7 cellular contexts compared by ENCODE assay signal in the genomic region with DNA sequence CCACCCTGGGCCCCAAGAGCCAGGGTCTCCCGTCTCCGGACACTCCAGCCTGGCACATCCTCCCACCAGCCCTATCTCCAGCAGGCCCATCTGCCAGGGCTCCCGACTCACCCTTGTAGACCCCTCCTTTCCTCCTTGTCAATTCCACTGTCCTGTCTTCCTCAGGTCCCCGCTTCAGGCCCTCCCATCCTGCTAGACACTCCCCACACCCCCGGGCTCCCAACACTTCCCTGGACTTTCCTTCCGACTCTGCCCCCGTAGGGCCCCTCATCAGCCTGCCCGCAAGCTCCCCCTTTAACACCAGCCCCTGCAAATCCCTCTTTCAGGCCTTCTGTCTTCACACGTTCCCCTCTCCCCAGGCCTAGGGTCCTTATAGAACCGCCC. TPM values are rescaled to one million over a fixed set of nuclear protein-coding genes. Genes with fewer than 3 reads are reported as not detected.
A peak's percentile ranks its signal among the peaks of the same experiment; 100 is the strongest.
DNase-seq lines count a peak whose midpoint lies in the region; TF ChIP-seq lines count a peak whose summit lies in the region.
"Had no signal": no experiment of that assay in that cellular context is flagged by ENCODE, and none has a peak within 500 bp of the region (broad histone marks: within the 10 kb centered on the region; RNA-seq: fewer than 3 reads in every experiment).

No MANE protein-coding gene starts in this region.

- no peaks in the 10 kb centered on the region for H3K79me2 ChIP-seq in neural cell (replicated peaks; ENCODE audit: insufficient read depth, low read length)

- H3F3A ChIP-seq in neural cell (ENCODE audit: insufficient read depth, low read length, poor library complexity, severe bottlenecking), result no peaks in the 10 kb centered on the region

- 20 to 31% methylated on average over 8 of the region's 10 CpGs for WGBS in thyroid gland, 2 donors

- DNase-seq in GM03348 (ENCODE audit: low spot score) (peak; percentile 15), ascending aorta (ENCODE audit: low spot score in 2 of 2) (no peak), NCI-H226 (no peak), thyroid gland (no peak), NCI-H146 (lab: John Stamatoyannopoulos, UW) (no peak)
- DNase-seq: NCI-H1417 treated with DMSO at 0.1 percent for 48 hours had no signal

- intact Hi-C loops in ascending aorta (cut with DNase I), result loop anchor here (2.0 kb wide), 1 partner anchor 30 kb away; a partner anchor contains a TSS
- intact Hi-C loops in thyroid gland (cut with DNase I), result no loop called here

- H3K9ac ChIP-seq in neural cell (ENCODE audit: low read length), result peak overlapping the region; percentile 87

- no peaks in the 10 kb centered on the region for H4K20me1 ChIP-seq in neural cell (ENCODE audit: insufficient read depth)

- no peak overlapping the region for H3K4me2 ChIP-seq in neural cell (ENCODE audit: low read length)

- TF ChIP-seq POLR2A in thyroid gland (IDR thresholded peaks at IDR 0.05), result no peak

- H3K4me3 ChIP-seq in ascending aorta (peak overlapping the region; percentile 63 to 72), neural cell (ENCODE audit: low read length) (peak overlapping the region; percentile 85), thyroid gland (replicated peaks in 1 of 3) (peak overlapping the region in 1 of 3 donors; percentile 1)

- H3K27ac ChIP-seq in ascending aorta, result peak overlapping the region; percentile 8 to 57
- H3K27ac ChIP-seq in neural cell (ENCODE audit: low read length), result no peak overlapping the region
- peak overlapping the region in 1 of 3 donors; percentile 56 for H3K27ac ChIP-seq in thyroid gland

- TF ChIP-seq CTCF in ascending aorta (IDR thresholded peaks at IDR 0.05) (no peak), neural cell (IDR thresholded peaks at IDR 0.05; ENCODE audit: poor library complexity, severe bottlenecking) (no peak), thyroid gland (IDR thresholded peaks at IDR 0.05) (no peak)

- H3K27me3 ChIP-seq in ascending aorta (no peaks in the 10 kb centered on the region), neural cell (ENCODE audit: insufficient read depth, low read depth, low read length) (no peaks in the 10 kb centered on the region), thyroid gland (no peaks in the 10 kb centered on the region)

- no peak for TF ChIP-seq RAD21 in neural cell (conservative IDR thresholded peaks at IDR 0.05)

- H2AFZ ChIP-seq in neural cell (ENCODE audit: low read depth, low read length), result no peak overlapping the region

- H3K9me2 ChIP-seq in neural cell (ENCODE audit: insufficient read depth, low read length), result no peaks in the 10 kb centered on the region

- TF ChIP-seq EP300 in neural cell (conservative IDR thresholded peaks at IDR 0.05; ENCODE audit: poor library complexity, severe bottlenecking), result no peak

- H3K36me3 ChIP-seq in ascending aorta (peaks cover 8 to 13% of the 10 kb centered on the region in 2 donors), neural cell (ENCODE audit: insufficient read depth, low read length) (no peaks in the 10 kb centered on the region), thyroid gland (no peaks in the 10 kb centered on the region)

- H3K9me3 ChIP-seq in ascending aorta, result no peaks in the 10 kb centered on the region
- no peaks in the 10 kb centered on the region for H3K9me3 ChIP-seq in neural cell (ENCODE audit: low read length)
- no peaks in the 10 kb centered on the region for H3K9me3 ChIP-seq in thyroid gland

- peaks cover 0 to 2% of the 10 kb centered on the region in 2 donors for H3K4me1 ChIP-seq in ascending aorta
- H3K4me1 ChIP-seq in thyroid gland, result peaks cover 0 to 15% of the 10 kb centered on the region in 2 donors

TF ChIP-seq in neural cell, 6 proteins besides CTCF, POLR2A, EP300 and RAD21:
- TF ChIP-seq POLR2AphosphoS5 (IDR thresholded peaks at IDR 0.05), result no peak
- TF ChIP-seq TAF1 (IDR thresholded peaks at IDR 0.05; ENCODE audit: low read depth), result no peak
- TF ChIP-seq MXI1 (conservative IDR thresholded peaks at IDR 0.05; ENCODE audit: poor library complexity, severe bottlenecking), result no peak
- TF ChIP-seq EZH2 (IDR thresholded peaks at IDR 0.05; ENCODE audit: borderline replicate concordance, insufficient read depth, low read length, poor library complexity, severe bottlenecking), result no peak
- TF ChIP-seq, protein P1, sequence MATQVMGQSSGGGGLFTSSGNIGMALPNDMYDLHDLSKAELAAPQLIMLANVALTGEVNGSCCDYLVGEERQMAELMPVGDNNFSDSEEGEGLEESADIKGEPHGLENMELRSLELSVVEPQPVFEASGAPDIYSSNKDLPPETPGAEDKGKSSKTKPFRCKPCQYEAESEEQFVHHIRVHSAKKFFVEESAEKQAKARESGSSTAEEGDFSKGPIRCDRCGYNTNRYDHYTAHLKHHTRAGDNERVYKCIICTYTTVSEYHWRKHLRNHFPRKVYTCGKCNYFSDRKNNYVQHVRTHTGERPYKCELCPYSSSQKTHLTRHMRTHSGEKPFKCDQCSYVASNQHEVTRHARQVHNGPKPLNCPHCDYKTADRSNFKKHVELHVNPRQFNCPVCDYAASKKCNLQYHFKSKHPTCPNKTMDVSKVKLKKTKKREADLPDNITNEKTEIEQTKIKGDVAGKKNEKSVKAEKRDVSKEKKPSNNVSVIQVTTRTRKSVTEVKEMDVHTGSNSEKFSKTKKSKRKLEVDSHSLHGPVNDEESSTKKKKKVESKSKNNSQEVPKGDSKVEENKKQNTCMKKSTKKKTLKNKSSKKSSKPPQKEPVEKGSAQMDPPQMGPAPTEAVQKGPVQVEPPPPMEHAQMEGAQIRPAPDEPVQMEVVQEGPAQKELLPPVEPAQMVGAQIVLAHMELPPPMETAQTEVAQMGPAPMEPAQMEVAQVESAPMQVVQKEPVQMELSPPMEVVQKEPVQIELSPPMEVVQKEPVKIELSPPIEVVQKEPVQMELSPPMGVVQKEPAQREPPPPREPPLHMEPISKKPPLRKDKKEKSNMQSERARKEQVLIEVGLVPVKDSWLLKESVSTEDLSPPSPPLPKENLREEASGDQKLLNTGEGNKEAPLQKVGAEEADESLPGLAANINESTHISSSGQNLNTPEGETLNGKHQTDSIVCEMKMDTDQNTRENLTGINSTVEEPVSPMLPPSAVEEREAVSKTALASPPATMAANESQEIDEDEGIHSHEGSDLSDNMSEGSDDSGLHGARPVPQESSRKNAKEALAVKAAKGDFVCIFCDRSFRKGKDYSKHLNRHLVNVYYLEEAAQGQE (IDR thresholded peaks at IDR 0.05; ENCODE audit: borderline replicate concordance), result no peak
- TF ChIP-seq SMC3 (conservative IDR thresholded peaks at IDR 0.05; ENCODE audit: poor library complexity), result no peak

RNA-seq across cellular contexts. Expression of a gene that starts 1.1 kb away (rescaled TPM):
- total RNA-seq in ascending aorta, result 48.4 TPM
- 7.3 and 10.8 TPM in 2 replicates for polyA plus RNA-seq in neural cell
- 13.4 and 13.8 TPM in 2 replicates for polyA minus RNA-seq in neural cell
- 10 to 100 TPM; 19.2 to 32.9 (median 22.1) TPM for total RNA-seq in thyroid gland

RNA-seq across cellular contexts. Expression of a gene that starts 7.0 kb away (rescaled TPM):
- total RNA-seq in ascending aorta (169 TPM), thyroid gland (100 to 1,000 TPM in 3 of 4 donors, 10 to 100 TPM in 1; 99.8 to 184 (median 106) TPM)
- 26.5 and 29.5 TPM in 2 replicates for polyA plus RNA-seq in neural cell
- 17.4 and 19.5 TPM in 2 replicates for polyA minus RNA-seq in neural cell

RNA-seq across cellular contexts. Expression of a gene that starts 13.9 kb away (rescaled TPM):
- total RNA-seq in ascending aorta, result 0.11 TPM
- polyA plus RNA-seq in neural cell, result 2.8 and 3.1 TPM in 2 replicates
- 2.9 and 4.9 TPM in 2 replicates for polyA minus RNA-seq in neural cell
- 10 to 100 TPM in 1 of 4 donors, 1 to 10 TPM in 3; 5.1 to 14.4 (median 6.3) TPM for total RNA-seq in thyroid gland

RNA-seq across cellular contexts. Expression of a gene that starts 29.5 kb away (rescaled TPM):
- total RNA-seq in ascending aorta (141 TPM), thyroid gland (100 to 1,000 TPM in 3 of 4 donors, 10 to 100 TPM in 1; 68.4 to 160 (median 118) TPM)
- 8.9 and 17.9 TPM in 2 replicates for polyA plus RNA-seq in neural cell
- 16.2 and 16.8 TPM in 2 replicates for polyA minus RNA-seq in neural cell

RNA-seq across cellular contexts. Expression of a gene that starts 50.8 kb away (rescaled TPM):
- total RNA-seq in ascending aorta (19.4 TPM), thyroid gland (10 to 100 TPM; 24.3 to 32.5 (median 28.0) TPM)
- polyA plus RNA-seq in neural cell, result 22.9 and 27.3 TPM in 2 replicates
- polyA minus RNA-seq in neural cell, result 20.9 and 24.7 TPM in 2 replicates
